ENCODE assay signal across 10 cellular contexts in genomic region chr4:127783971-127784519, GRCh38. TPM values are rescaled to one million over a fixed set of nuclear protein-coding genes. Genes with fewer than 3 reads are reported as not detected.
DNase-seq lines count a peak whose midpoint lies in the region; ATAC-seq and TF ChIP-seq lines count a peak whose summit lies in the region.
"Had no signal": no experiment of that assay in that cellular context is flagged by ENCODE, and none has a peak within 500 bp of the region (broad histone marks: within the 10 kb centered on the region; RNA-seq: fewer than 3 reads in every experiment).

No MANE protein-coding gene starts in this region.

- 86% methylated on average over 8 of the region's 8 CpGs for WGBS in smooth muscle cell (ENCODE audit: low lambda C conversion rate)

- no peaks in the 10 kb centered on the region for H3K36me3 Mint-ChIP-seq in nephron progenitor cell (ENCODE audit: low read depth)
- H3K36me3 Mint-ChIP-seq: stimulated activated memory B cell treated with anti-CD40 and anti-IgM and Interleukin-4, amounts not matched to agents 10 μg/mL and 1 μg/mL and 100 μg/mL, for 72 hours had no signal

- peaks cover 7% of the 10 kb centered on the region for H3F3A ChIP-seq in smooth muscle cell (ENCODE audit: low read depth)

- H3K27ac Mint-ChIP-seq in nephron progenitor cell: no peak overlapping the region

- no peaks in the 10 kb centered on the region for H4K20me1 ChIP-seq in smooth muscle cell (ENCODE audit: low read depth)

- peak overlapping the region; percentile 21 for H2AFZ ChIP-seq in smooth muscle cell (ENCODE audit: low read depth)

- H3K36me3 ChIP-seq in HEK293 (ENCODE audit: control insufficient read depth in 2 of 2, insufficient read depth in 1 of 2, low read length in 2 of 2): peaks cover 0 to 3% of the 10 kb centered on the region in 2 experiments; a peak in 1 of 3 replicates
- H3K36me3 ChIP-seq in SK-N-MC (ENCODE audit: insufficient read depth, low read length): no peaks in the 10 kb centered on the region
- H3K36me3 ChIP-seq in smooth muscle cell (ENCODE audit: low read depth): no peaks in the 10 kb centered on the region

- peaks cover 5% of the 10 kb centered on the region for H3K9me3 Mint-ChIP-seq in nephron progenitor cell

- H3K27me3 ChIP-seq in smooth muscle cell (ENCODE audit: low read depth): peaks cover 23% of the 10 kb centered on the region

- POLR2A ChIA-PET in HEK293 (lab: Yijun Ruan, JAX): no interaction called here

- H3K4me1 ChIP-seq in HEK293 (ENCODE audit: control insufficient read depth, insufficient read depth, low read length): no peaks in the 10 kb centered on the region
- H3K4me1 ChIP-seq in smooth muscle cell (ENCODE audit: low read depth): no peaks in the 10 kb centered on the region

- no peak for DNase-seq in SK-N-MC (ENCODE audit: low read depth, low spot score)
- DNase-seq in globus pallidus (ENCODE audit: low spot score): peak; percentile 11
- DNase-seq in smooth muscle cell (lab: John Stamatoyannopoulos, UW; ENCODE audit: unreplicated experiment): no peak
- DNase-seq in nephron progenitor cell: no peak
- no peak for DNase-seq in activated CD8-positive, alpha-beta memory T cell treated with anti-CD3 and anti-CD28 coated beads, Interleukin-2, amount 50 U/mL, for 48 hours

- no peak overlapping the region for H3K4me3 Mint-ChIP-seq in nephron progenitor cell

- H3K79me2 ChIP-seq in smooth muscle cell (ENCODE audit: low read depth): no peaks in the 10 kb centered on the region

- H3K27me3 Mint-ChIP-seq in nephron progenitor cell (ENCODE audit: low read depth, poor library complexity): peaks cover 50% of the 10 kb centered on the region

- peak overlapping the region; percentile 90 for H3K4me2 ChIP-seq in smooth muscle cell

- H3K9me3 ChIP-seq in HEK293 (ENCODE audit: control insufficient read depth, insufficient read depth, low read depth, low read length) (no peaks in the 10 kb centered on the region), SK-N-MC (ENCODE audit: low read depth, low read length) (no peaks in the 10 kb centered on the region), smooth muscle cell (replicated peaks; ENCODE audit: low read depth) (no peaks in the 10 kb centered on the region)

- ATAC-seq in HG03378 (IDR thresholded peaks at IDR 0.05; ENCODE audit: unreplicated experiment): no peak
- ATAC-seq: stimulated activated memory B cell treated with anti-CD40 and anti-IgM and Interleukin-4, amounts not matched to agents 10 μg/mL and 1 μg/mL and 100 μg/mL, for 72 hours had no signal

- CTCF ChIA-PET in HEK293 (lab: Yijun Ruan, JAX): no interaction called here

- H3K9ac ChIP-seq in SK-N-MC (ENCODE audit: insufficient read length) (no peak overlapping the region), smooth muscle cell (ENCODE audit: low read depth) (peak overlapping the region; percentile 26)

- H3K27ac ChIP-seq in HEK293 (ENCODE audit: extremely low read depth, low read depth, low read length): no peak overlapping the region
- no peak overlapping the region for H3K27ac ChIP-seq in SK-N-MC
- H3K27ac ChIP-seq in smooth muscle cell (ENCODE audit: low read depth): peak overlapping the region; percentile 61

- H3K4me1 Mint-ChIP-seq in nephron progenitor cell: peaks cover 12% of the 10 kb centered on the region

- no peak for TF ChIP-seq CTCF in HEK293 (tag by site-specific recombination; IDR thresholded peaks at IDR 0.05)
- TF ChIP-seq CTCF in smooth muscle cell (IDR thresholded peaks at IDR 0.05; ENCODE audit: borderline replicate concordance, insufficient read depth, poor library complexity, severe bottlenecking): no peak
- TF ChIP-seq CTCF in nephron progenitor cell (IDR thresholded peaks at IDR 0.05): no peak

- H3K4me3 ChIP-seq in HEK293 (ENCODE audit: low read depth, low read length) (peak overlapping the region; percentile 74), SK-N-MC (peak overlapping the region; percentile 83; the same call in 1 of the 2 replicates), smooth muscle cell (peak overlapping the region; percentile 62)

TF ChIP-seq in HEK293, 187 proteins besides CTCF, POLR2A, EP300 and RAD21 (continues in another document):
- TF ChIP-seq SCRT2 (tag by site-specific recombination; IDR thresholded peaks at IDR 0.05): no peak
- TF ChIP-seq, protein P1, sequence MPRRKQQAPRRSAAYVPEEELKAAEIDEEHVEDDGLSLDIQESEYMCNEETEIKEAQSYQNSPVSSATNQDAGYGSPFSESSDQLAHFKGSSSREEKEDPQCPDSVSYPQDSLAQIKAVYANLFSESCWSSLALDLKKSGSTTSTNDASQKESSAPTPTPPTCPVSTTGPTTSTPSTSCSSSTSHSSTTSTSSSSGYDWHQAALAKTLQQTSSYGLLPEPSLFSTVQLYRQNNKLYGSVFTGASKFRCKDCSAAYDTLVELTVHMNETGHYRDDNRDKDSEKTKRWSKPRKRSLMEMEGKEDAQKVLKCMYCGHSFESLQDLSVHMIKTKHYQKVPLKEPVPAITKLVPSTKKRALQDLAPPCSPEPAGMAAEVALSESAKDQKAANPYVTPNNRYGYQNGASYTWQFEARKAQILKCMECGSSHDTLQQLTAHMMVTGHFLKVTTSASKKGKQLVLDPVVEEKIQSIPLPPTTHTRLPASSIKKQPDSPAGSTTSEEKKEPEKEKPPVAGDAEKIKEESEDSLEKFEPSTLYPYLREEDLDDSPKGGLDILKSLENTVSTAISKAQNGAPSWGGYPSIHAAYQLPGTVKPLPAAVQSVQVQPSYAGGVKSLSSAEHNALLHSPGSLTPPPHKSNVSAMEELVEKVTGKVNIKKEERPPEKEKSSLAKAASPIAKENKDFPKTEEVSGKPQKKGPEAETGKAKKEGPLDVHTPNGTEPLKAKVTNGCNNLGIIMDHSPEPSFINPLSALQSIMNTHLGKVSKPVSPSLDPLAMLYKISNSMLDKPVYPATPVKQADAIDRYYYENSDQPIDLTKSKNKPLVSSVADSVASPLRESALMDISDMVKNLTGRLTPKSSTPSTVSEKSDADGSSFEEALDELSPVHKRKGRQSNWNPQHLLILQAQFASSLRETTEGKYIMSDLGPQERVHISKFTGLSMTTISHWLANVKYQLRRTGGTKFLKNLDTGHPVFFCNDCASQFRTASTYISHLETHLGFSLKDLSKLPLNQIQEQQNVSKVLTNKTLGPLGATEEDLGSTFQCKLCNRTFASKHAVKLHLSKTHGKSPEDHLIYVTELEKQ (tag by site-specific recombination; IDR thresholded peaks at IDR 0.05; ENCODE audit: borderline replicate concordance): no peak
- TF ChIP-seq ZNF26 (tag by site-specific recombination; IDR thresholded peaks at IDR 0.05): no peak
- TF ChIP-seq, protein P2, sequence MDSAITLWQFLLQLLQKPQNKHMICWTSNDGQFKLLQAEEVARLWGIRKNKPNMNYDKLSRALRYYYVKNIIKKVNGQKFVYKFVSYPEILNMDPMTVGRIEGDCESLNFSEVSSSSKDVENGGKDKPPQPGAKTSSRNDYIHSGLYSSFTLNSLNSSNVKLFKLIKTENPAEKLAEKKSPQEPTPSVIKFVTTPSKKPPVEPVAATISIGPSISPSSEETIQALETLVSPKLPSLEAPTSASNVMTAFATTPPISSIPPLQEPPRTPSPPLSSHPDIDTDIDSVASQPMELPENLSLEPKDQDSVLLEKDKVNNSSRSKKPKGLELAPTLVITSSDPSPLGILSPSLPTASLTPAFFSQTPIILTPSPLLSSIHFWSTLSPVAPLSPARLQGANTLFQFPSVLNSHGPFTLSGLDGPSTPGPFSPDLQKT (IDR thresholded peaks at IDR 0.05; ENCODE audit: borderline replicate concordance, low read depth, low read length): no peak

RNA-seq across cellular contexts. Expression of gene HSPA4L, which starts 1.9 kb away (rescaled TPM):
- 5.0 and 6.9 TPM in 2 replicates for total RNA-seq in smooth muscle cell
- polyA plus RNA-seq in smooth muscle cell: 0.95 and 3.9 TPM in 2 replicates

RNA-seq across cellular contexts. Expression of gene SLC25A31, which starts 53.8 kb away (rescaled TPM):
- not detected in 2 replicates for total RNA-seq in smooth muscle cell
- not detected in 2 replicates for polyA plus RNA-seq in smooth muscle cell
- total RNA-seq: Daoy, Right ventricle myocardium inferior had no signal
